ENCODE assay signal across 8 cellular contexts in genomic region chr6:73308712-73309533, GRCh38. TPM values are rescaled to one million over a fixed set of nuclear protein-coding genes. Genes with fewer than 3 reads are reported as not detected.
DNase-seq lines count a peak whose midpoint lies in the region; ATAC-seq and TF ChIP-seq lines count a peak whose summit lies in the region.

No MANE protein-coding gene starts in this region.

- intact Hi-C loops in activated T-helper 2 cell treated with anti-CD3 and anti-CD28 coated beads, Interferon-gamma antibody, Interleukin-2, Interleukin-4, amounts not matched to agents 10 μg/mL and 5 μg/mL and 100 μg/mL, durations not matched to agents 14 hours and 24 hours and 36 hours (cut with micrococcal nuclease), result no loop called here
- intact Hi-C loops in stomach (cut with DNase I; ENCODE audit: low total_unique reads), result no loop called here

- H3K27me3 Mint-ChIP-seq in activated T-helper 2 cell treated with anti-CD3 and anti-CD28 coated beads, Interferon-gamma antibody, Interleukin-2, Interleukin-4, amounts not matched to agents 10 μg/mL and 5 μg/mL and 100 μg/mL, durations not matched to agents 14 hours and 24 hours and 36 hours (ENCODE audit: low read depth), result peaks cover 32% of the 10 kb centered on the region

- peak overlapping the region; percentile 95 for H3K4me3 Mint-ChIP-seq in activated T-helper 2 cell treated with anti-CD3 and anti-CD28 coated beads, Interferon-gamma antibody, Interleukin-2, Interleukin-4, amounts not matched to agents 10 μg/mL and 5 μg/mL and 100 μg/mL, durations not matched to agents 14 hours and 24 hours and 36 hours (ENCODE audit: low read depth)

- TF ChIP-seq POLR2A in stomach (IDR thresholded peaks at IDR 0.05), result no peak

- H3K27me3 ChIP-seq in HUES64 (ENCODE audit: insufficient read depth, low read length), result no peaks in the 10 kb centered on the region
- no peaks in the 10 kb centered on the region for H3K27me3 ChIP-seq in iPS DF 6.9 (ENCODE audit: control insufficient read depth, insufficient read depth, low read length)
- H3K27me3 ChIP-seq in stomach, result no peaks in the 10 kb centered on the region

- 67% methylated on average over 26 of the region's 26 CpGs for WGBS in HUES64
- no CpG with 5 or more reads among the region's 26 CpGs for WGBS in iPS DF 6.9 (ENCODE audit: insufficient coverage, insufficient read length)
- WGBS in stomach, 5 donors, result 80 to 83% (median 81%) methylated on average over 26 of the region's 26 CpGs

- H3K36me3 ChIP-seq in HUES64 (ENCODE audit: insufficient read depth, low read length), result no peaks in the 10 kb centered on the region
- H3K36me3 ChIP-seq in iPS DF 6.9 (ENCODE audit: control insufficient read depth, insufficient read depth, low read length), result no peaks in the 10 kb centered on the region
- no peaks in the 10 kb centered on the region for H3K36me3 ChIP-seq in stomach

- H3K4me1 ChIP-seq in HUES64 (ENCODE audit: insufficient read depth, low read length) (no peaks in the 10 kb centered on the region), iPS DF 6.9 (ENCODE audit: control insufficient read depth, insufficient read depth, low read length) (no peaks in the 10 kb centered on the region), stomach (peaks cover 0 to 29% (median 21%) of the 10 kb centered on the region in 4 donors)

- H3K27ac Mint-ChIP-seq in activated T-helper 2 cell treated with anti-CD3 and anti-CD28 coated beads, Interferon-gamma antibody, Interleukin-2, Interleukin-4, amounts not matched to agents 10 μg/mL and 5 μg/mL and 100 μg/mL, durations not matched to agents 14 hours and 24 hours and 36 hours, result peak overlapping the region; percentile 79

- DNase-seq in DMS53 (lab: John Stamatoyannopoulos, UW), result peak; percentile 82
- DNase-seq in activated T-helper 2 cell treated with anti-CD3 and anti-CD28 coated beads, Interferon-gamma antibody, Interleukin-2, Interleukin-4, amounts not matched to agents 10 μg/mL and 5 μg/mL and 100 μg/mL, durations not matched to agents 14 hours and 24 hours and 36 hours (ENCODE audit: low spot score), result no peak
- no peak for DNase-seq in iPS DF 6.9 (ENCODE audit: low read depth, low spot score)
- DNase-seq in stomach, result no peak
- DNase-seq in NCI-H187 (lab: John Stamatoyannopoulos, UW), result no peak
- DNase-seq in NCI-H524 treated with DMSO at 0.1 percent for 48 hours (lab: John Stamatoyannopoulos, UW), result no peak

- peaks cover 6% of the 10 kb centered on the region for H3K9me3 Mint-ChIP-seq in activated T-helper 2 cell treated with anti-CD3 and anti-CD28 coated beads, Interferon-gamma antibody, Interleukin-2, Interleukin-4, amounts not matched to agents 10 μg/mL and 5 μg/mL and 100 μg/mL, durations not matched to agents 14 hours and 24 hours and 36 hours

- ATAC-seq in GM18498 (IDR thresholded peaks at IDR 0.05; ENCODE audit: unreplicated experiment), result no peak

- H3K27ac ChIP-seq in HUES64 (ENCODE audit: low read depth, low read length), result 0 out of 2 replicates have a peak overlapping the region, but pooled peaks have one; percentile 19
- no peak overlapping the region for H3K27ac ChIP-seq in iPS DF 6.9 (ENCODE audit: low read length)
- H3K27ac ChIP-seq in stomach, result peak overlapping the region in 4 of 5 donors; percentile 45 to 79 (median 67)

- H3K4me1 Mint-ChIP-seq in activated T-helper 2 cell treated with anti-CD3 and anti-CD28 coated beads, Interferon-gamma antibody, Interleukin-2, Interleukin-4, amounts not matched to agents 10 μg/mL and 5 μg/mL and 100 μg/mL, durations not matched to agents 14 hours and 24 hours and 36 hours (ENCODE audit: low read depth), result peaks cover 26% of the 10 kb centered on the region

- no peak for TF ChIP-seq CTCF in stomach (IDR thresholded peaks at IDR 0.05)

- peaks cover 14% of the 10 kb centered on the region for H3K36me3 Mint-ChIP-seq in activated T-helper 2 cell treated with anti-CD3 and anti-CD28 coated beads, Interferon-gamma antibody, Interleukin-2, Interleukin-4, amounts not matched to agents 10 μg/mL and 5 μg/mL and 100 μg/mL, durations not matched to agents 14 hours and 24 hours and 36 hours (ENCODE audit: low read depth)

- H3K9ac ChIP-seq in HUES64 (ENCODE audit: low read depth, low read length), result peak overlapping the region; percentile 86

- no peak for TF ChIP-seq EP300 in stomach (IDR thresholded peaks at IDR 0.05)

- H3K4me3 ChIP-seq in HUES64 (ENCODE audit: low read length), result peak overlapping the region; percentile 89
- H3K4me3 ChIP-seq in iPS DF 6.9 (ENCODE audit: low read length), result peak overlapping the region; percentile 70; the same call in 1 of the 2 replicates
- peak overlapping the region; percentile 63 to 69 (median 67) for H3K4me3 ChIP-seq in stomach

- no peaks in the 10 kb centered on the region for H3K9me3 ChIP-seq in HUES64 (ENCODE audit: insufficient read depth, low read depth, low read length)
- H3K9me3 ChIP-seq in iPS DF 6.9 (ENCODE audit: control insufficient read depth, insufficient read depth, low read length), result no peaks in the 10 kb centered on the region
- no peaks in the 10 kb centered on the region for H3K9me3 ChIP-seq in stomach

RNA-seq across cellular contexts. Expression of gene DPPA5, which starts 45.2 kb away (rescaled TPM):
- 0.35 TPM for polyA plus RNA-seq in HUES64 (2013, experiment 1 of 2)
- 1.0 TPM for polyA plus RNA-seq in HUES64 (2013, experiment 2 of 2)
- total RNA-seq in activated T-helper 2 cell treated with anti-CD3 and anti-CD28 coated beads, Interferon-gamma antibody, Interleukin-2, Interleukin-4, amounts not matched to agents 10 μg/mL and 5 μg/mL and 100 μg/mL, durations not matched to agents 14 hours and 24 hours and 36 hours, result not detected in 2 replicates
- total RNA-seq in stomach, result not detected
- polyA plus RNA-seq in stomach, result not detected

RNA-seq across cellular contexts. Expression of gene KHDC1, which starts 45.9 kb away (rescaled TPM):
- polyA plus RNA-seq in HUES64 (2013, experiment 1 of 2), result 4.3 TPM
- polyA plus RNA-seq in HUES64 (2013, experiment 2 of 2), result 5.8 TPM
- total RNA-seq in activated T-helper 2 cell treated with anti-CD3 and anti-CD28 coated beads, Interferon-gamma antibody, Interleukin-2, Interleukin-4, amounts not matched to agents 10 μg/mL and 5 μg/mL and 100 μg/mL, durations not matched to agents 14 hours and 24 hours and 36 hours, result 6.7 and 7.1 TPM in 2 replicates
- total RNA-seq in stomach, result 10 to 100 TPM in 1 of 5 donors, 1 to 10 TPM in 3, not detected in 1; 1.8 to 18.7 (median 3.5) TPM
- 1 to 10 TPM in 1 of 3 donors, under 1 TPM in 2; 0.62 to 3.1 (median 0.76) TPM for polyA plus RNA-seq in stomach

RNA-seq across cellular contexts. Expression of gene KHDC3L, which starts 53.5 kb away (rescaled TPM):
- not detected for polyA plus RNA-seq in HUES64 (2013, experiment 1 of 2)
- polyA plus RNA-seq in HUES64 (2013, experiment 2 of 2), result not detected
- total RNA-seq in activated T-helper 2 cell treated with anti-CD3 and anti-CD28 coated beads, Interferon-gamma antibody, Interleukin-2, Interleukin-4, amounts not matched to agents 10 μg/mL and 5 μg/mL and 100 μg/mL, durations not matched to agents 14 hours and 24 hours and 36 hours, result not detected in 2 replicates
- total RNA-seq in stomach, result not detected
- not detected for polyA plus RNA-seq in stomach
